1 cellular context compared by ENCODE assay signal in genomic region chr5:157022002-157022401, GRCh38.
TF ChIP-seq lines count a peak whose summit lies in the region.

No MANE protein-coding gene starts in this region.

TF ChIP-seq in HepG2, 621 proteins besides CTCF, POLR2A, EP300 and RAD21:
- TF ChIP-seq ZBTB1 (CRISPR knock-in tag; IDR thresholded peaks at IDR 0.05; ENCODE audit: borderline replicate concordance) (no peak), RCOR2 (CRISPR knock-in tag; IDR thresholded peaks at IDR 0.05) (no peak), GFI1 (CRISPR knock-in tag; IDR thresholded peaks at IDR 0.05; ENCODE audit: borderline replicate concordance) (no peak), RFX5 (IDR thresholded peaks at IDR 0.05; ENCODE audit: low read depth, low read length) (no peak), ZBTB39 (CRISPR knock-in tag; IDR thresholded peaks at IDR 0.05) (no peak), ZNF331 (CRISPR knock-in tag; IDR thresholded peaks at IDR 0.05) (no peak), PRDM10 (CRISPR knock-in tag; IDR thresholded peaks at IDR 0.05; ENCODE audit: low read depth) (no peak), PCBP1 (IDR thresholded peaks at IDR 0.05; ENCODE audit: borderline replicate concordance, low read depth, low read length) (no peak), ZNF543 (CRISPR knock-in tag; IDR thresholded peaks at IDR 0.05) (no peak), NCOA5 (CRISPR knock-in tag; IDR thresholded peaks at IDR 0.05) (no peak), MZF1 (CRISPR knock-in tag; IDR thresholded peaks at IDR 0.05; ENCODE audit: borderline replicate concordance) (no peak)
